8 cellular contexts compared by ENCODE assay signal in genomic region chr6:14734416-14735340, GRCh38.
DNase-seq lines count a peak whose midpoint lies in the region; ATAC-seq and TF ChIP-seq lines count a peak whose summit lies in the region.

No MANE protein-coding gene starts in this region.

- peaks cover 20% of the 10 kb centered on the region for H3F3A ChIP-seq in PC-3 (ENCODE audit: low read length, unreplicated experiment)

- H3K27ac ChIP-seq in PC-3 (ENCODE audit: low read length), result peak overlapping the region; percentile 99

- peak overlapping the region; percentile 13; the same call in 1 of the 2 replicates for H3K4me3 ChIP-seq in PC-3 (ENCODE audit: low read length)
- H3K4me3 ChIP-seq in choroid plexus epithelial cell (ENCODE audit: low read depth, low read length), result no peak overlapping the region

- H3K27ac Mint-ChIP-seq in stimulated activated effector memory CD8-positive, alpha-beta T cell treated with anti-CD3 and anti-CD28 coated beads, Interleukin-12 subunit alpha, Interleukin-12 subunit beta, amount 100 ng/mL, for 72 hours, result peak overlapping the region; percentile 95

- H3K79me2 ChIP-seq in PC-3 (ENCODE audit: low read length), result no peaks in the 10 kb centered on the region

- peak; percentile 88 for ATAC-seq in HG02798 (IDR thresholded peaks at IDR 0.05; ENCODE audit: poor library complexity, unreplicated experiment)
- ATAC-seq in PC-3, result peak; percentile 48
- peak; percentile 75 for ATAC-seq in stimulated activated effector memory CD8-positive, alpha-beta T cell treated with anti-CD3 and anti-CD28 coated beads, Interleukin-12 subunit alpha, Interleukin-12 subunit beta, amount 100 ng/mL, for 72 hours

- H3K4me1 Mint-ChIP-seq in stimulated activated effector memory CD8-positive, alpha-beta T cell treated with anti-CD3 and anti-CD28 coated beads, Interleukin-12 subunit alpha, Interleukin-12 subunit beta, amount 100 ng/mL, for 72 hours, result peaks cover 94% of the 10 kb centered on the region

- DNase-seq in activated T-cell treated with anti-CD3 and anti-CD28 coated beads for 4 hours (peak; percentile 38), PC-3 (peak; percentile 98), choroid plexus epithelial cell (ENCODE audit: low read depth) (peak; percentile 74), COLO668 (lab: John Stamatoyannopoulos, UW; ENCODE audit: unreplicated experiment) (no peak)
- no peak for DNase-seq in activated T-cell treated with anti-CD3 and anti-CD28 coated beads, Interleukin-2, amount 50 U/mL, for 1 hour
- DNase-seq in stimulated activated effector memory CD8-positive, alpha-beta T cell treated with anti-CD3 and anti-CD28 coated beads, Interleukin-12 subunit alpha, Interleukin-12 subunit beta, amount 100 ng/mL, for 72 hours (ENCODE audit: low spot score in 2 of 2), result peak in 1 of 2 donors; percentile 77
- no peak for DNase-seq in activated effector memory CD4-positive, alpha-beta T cell treated with Interleukin-2 at 50 U/mL for 16 hours

- H3K36me3 ChIP-seq in PC-3 (ENCODE audit: low read depth, low read length), result no peaks in the 10 kb centered on the region

- H2AFZ ChIP-seq in PC-3 (ENCODE audit: low read length), result no peak overlapping the region

- H3K4me2 ChIP-seq in PC-3 (ENCODE audit: low read length), result peak overlapping the region; percentile 72

- peaks cover 51% of the 10 kb centered on the region for H3K4me1 ChIP-seq in PC-3 (ENCODE audit: insufficient read depth, low read length)

- H3K27me3 ChIP-seq in PC-3 (ENCODE audit: low read length), result no peaks in the 10 kb centered on the region

- CTCF ChIA-PET in PC-3 (lab: Charles Lee), result interaction anchor here (0.7 kb wide), 1 partner anchor 523 kb away, joined by 4 read pairs; no protein-coding TSS in a partner anchor

- no peak for TF ChIP-seq CTCF in PC-3 (conservative IDR thresholded peaks at IDR 0.05; ENCODE audit: low read depth, low read length)
- TF ChIP-seq CTCF in choroid plexus epithelial cell (conservative IDR thresholded peaks at IDR 0.05; ENCODE audit: low read depth, low read length), result no peak

- POLR2A ChIA-PET in PC-3 (lab: Charles Lee; ENCODE audit: unreplicated experiment), result interaction anchor here (0.6 kb wide), 2 partner anchors 53 to 179 kb away, joined by 3 to 10 read pairs; no protein-coding TSS in a partner anchor

- H3K36me3 Mint-ChIP-seq in stimulated activated effector memory CD8-positive, alpha-beta T cell treated with anti-CD3 and anti-CD28 coated beads, Interleukin-12 subunit alpha, Interleukin-12 subunit beta, amount 100 ng/mL, for 72 hours, result peaks cover 25% of the 10 kb centered on the region

- H3K9ac ChIP-seq in PC-3 (ENCODE audit: low read length), result peak overlapping the region; percentile 93

- no peaks in the 10 kb centered on the region for H3K9me2 ChIP-seq in PC-3 (replicated peaks; ENCODE audit: low read length)

- H3K9me3 Mint-ChIP-seq in stimulated activated effector memory CD8-positive, alpha-beta T cell treated with anti-CD3 and anti-CD28 coated beads, Interleukin-12 subunit alpha, Interleukin-12 subunit beta, amount 100 ng/mL, for 72 hours, result no peaks in the 10 kb centered on the region

- H3K9me3 ChIP-seq in PC-3 (ENCODE audit: low read length), result no peaks in the 10 kb centered on the region

- TSS peak; percentile 51 for BruUV-seq in PC-3 (replicated peaks; lab: Mats Ljungman, UMichigan)

- H3K4me3 Mint-ChIP-seq in stimulated activated effector memory CD8-positive, alpha-beta T cell treated with anti-CD3 and anti-CD28 coated beads, Interleukin-12 subunit alpha, Interleukin-12 subunit beta, amount 100 ng/mL, for 72 hours, result peak overlapping the region; percentile 59

- no peaks in the 10 kb centered on the region for H4K20me1 ChIP-seq in PC-3 (ENCODE audit: low read length)

- intact Hi-C loops in PC-3 (cut with micrococcal nuclease), result loop anchor here (1.0 to 5.0 kb wide), 4 partner anchors 155 to 522 kb away; partner anchors contain the start of gene JARID2

Comparison
In these comparisons a context has a peak if more than half of its experiments do, and no peak if none do; other contexts are left out.
1. DNase-seq: peak in activated T-cell treated with anti-CD3 and anti-CD28 coated beads for 4 hours (single experiment), PC-3 (single experiment) and choroid plexus epithelial cell (single experiment); none in activated T-cell treated with anti-CD3 and anti-CD28 coated beads, Interleukin-2, amount 50 U/mL, for 1 hour (single experiment), COLO668 (single experiment) and activated effector memory CD4-positive, alpha-beta T cell treated with Interleukin-2 at 50 U/mL for 16 hours (single experiment).
2. Peak in every context shown above with its lines, with median percentiles within 50 percentile points of each other: ATAC-seq.